Comparison of ENCODE assay signal across 8 cellular contexts in the genomic region with DNA sequence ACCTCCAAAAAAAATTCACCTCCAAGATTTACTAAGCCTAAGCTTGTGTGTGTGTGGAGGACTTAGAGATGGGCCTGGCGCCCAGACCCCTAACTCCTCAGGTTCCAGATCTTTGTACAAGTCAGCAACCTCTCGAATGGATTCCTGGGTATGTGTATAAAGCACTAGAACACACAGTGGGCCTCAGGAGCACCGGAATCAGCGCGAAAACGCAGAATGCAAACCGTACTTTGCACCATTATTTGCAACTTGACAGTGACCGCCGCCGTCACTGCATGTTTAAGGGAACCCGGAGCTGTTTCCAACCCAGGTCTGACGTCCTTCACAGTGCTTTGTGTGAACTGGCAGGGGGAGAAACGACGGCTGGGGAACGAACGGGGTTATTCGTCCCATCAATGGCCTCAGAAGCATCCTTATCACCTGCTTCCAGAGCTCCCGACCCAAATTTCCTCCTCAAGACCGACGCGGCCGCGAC. TPM values are rescaled to one million over a fixed set of nuclear protein-coding genes. Genes with fewer than 3 reads are reported as not detected.
DNase-seq lines count a peak whose midpoint lies in the region; ATAC-seq and TF ChIP-seq lines count a peak whose summit lies in the region.

No MANE protein-coding gene starts in this region.

- no peak for ATAC-seq in lung (ENCODE audit: insufficient read depth, low FRiP score)
- no peak for ATAC-seq in GM21737 (IDR thresholded peaks at IDR 0.05; ENCODE audit: unreplicated experiment)

- peaks cover 5% of the 10 kb centered on the region for H3K4me1 Mint-ChIP-seq in type B pancreatic cell (ENCODE audit: unreplicated experiment)

- peak overlapping the region; percentile 88 for H3K27ac Mint-ChIP-seq in type B pancreatic cell

- H3K36me3 ChIP-seq in lung (ENCODE audit: control insufficient read depth in 2 of 2, insufficient read depth in 2 of 2, low read length in 2 of 2) = peaks cover 5 to 24% of the 10 kb centered on the region in 2 donors

- no peaks in the 10 kb centered on the region for H3K27me3 ChIP-seq in lung (ENCODE audit: control insufficient read depth, insufficient read depth)

- peak overlapping the region; percentile 92 for H3K4me3 Mint-ChIP-seq in type B pancreatic cell

- H3K9me3 Mint-ChIP-seq in type B pancreatic cell = peaks cover 30% of the 10 kb centered on the region

- H3K4me3 ChIP-seq in lung = peak overlapping the region; percentile 94

- peaks cover 0 to 48% of the 10 kb centered on the region in 2 donors for H3K9me3 ChIP-seq in lung (ENCODE audit: control insufficient read depth in 2 of 2, insufficient read depth in 1 of 2, low read length in 1 of 2)

- H3K36me3 Mint-ChIP-seq in type B pancreatic cell = peaks cover 79% of the 10 kb centered on the region

- H3K27ac ChIP-seq in lung (ENCODE audit: low read depth in 1 of 2, low read length in 1 of 2) = peak overlapping the region; percentile 91

- peaks cover 4 to 14% of the 10 kb centered on the region in 2 donors for H3K4me1 ChIP-seq in lung (ENCODE audit: control insufficient read depth in 2 of 2, insufficient read depth in 2 of 2, low read length in 2 of 2)

- TF ChIP-seq CTCF in lung (IDR thresholded peaks at IDR 0.05; ENCODE audit: control extremely low read depth, extremely low read depth) (no peak), type B pancreatic cell (conservative IDR thresholded peaks at IDR 0.05) (no peak)

- WGBS in lung, 2 donors = 2 to 7% methylated on average over 23 of the region's 23 CpGs

- H3K27me3 Mint-ChIP-seq in type B pancreatic cell = no peaks in the 10 kb centered on the region

- DNase-seq in activated CD4-positive, CD25-positive, alpha-beta regulatory T cell treated with anti-CD3 and anti-CD28 coated beads, Interleukin-2, amount 50 U/mL, for 72 hours = peak; percentile 32
- DNase-seq in activated CD4-positive, CD25-positive, alpha-beta regulatory T cell (lab: John Stamatoyannopoulos, UW) = no peak
- DNase-seq in M059J (ENCODE audit: low read depth) = peak; percentile 32
- DNase-seq in cerebellum (ENCODE audit: low spot score) = peak; percentile 17
- no peak for DNase-seq in lung (ENCODE audit: low spot score)
- DNase-seq in type B pancreatic cell (ENCODE audit: extremely low spot score, unreplicated experiment) = no peak
- no peak for DNase-seq in Kasumi-1 (lab: John Stamatoyannopoulos, UW)

RNA-seq across cellular contexts. Expression of a gene that starts 0.7 kb away (rescaled TPM):
- 13.2 and 13.4 TPM in 2 replicates for total RNA-seq in M059J (2014; rRNA removed; shearing (Covaris generic))
- total RNA-seq in cerebellum (55.9 TPM), lung (10 to 100 TPM; 16.9 to 37.9 TPM), type B pancreatic cell (ENCODE audit: low replicate concordance) (28.1 and 39.1 TPM in 2 replicates)
- 1 to 10 TPM; 6.0 to 6.5 TPM for polyA plus RNA-seq in lung

RNA-seq across cellular contexts. Expression of a gene that starts 27.6 kb away (rescaled TPM):
- not detected in 2 replicates for total RNA-seq in M059J (2014; rRNA removed; shearing (Covaris generic))
- total RNA-seq in cerebellum = 0.45 TPM
- total RNA-seq in lung = 1 to 10 TPM; 1.2 to 1.3 TPM
- polyA plus RNA-seq in lung = 1 to 10 TPM in 1 of 2 donors, under 1 TPM in 1; 0.24 to 2.0 TPM
- total RNA-seq in type B pancreatic cell (ENCODE audit: low replicate concordance) = 1.0 and 2.5 TPM in 2 replicates

RNA-seq across cellular contexts. Expression of a gene that starts 31.9 kb away (rescaled TPM):
- total RNA-seq in M059J (2014; rRNA removed; shearing (Covaris generic)) = 1.2 TPM in 1 of 2 replicates, not detected in the other
- 0.36 TPM for total RNA-seq in cerebellum
- total RNA-seq in lung = 1 to 10 TPM; 1.1 to 1.7 TPM
- under 1 TPM; 0.30 to 0.63 TPM for polyA plus RNA-seq in lung
- total RNA-seq in type B pancreatic cell (ENCODE audit: low replicate concordance) = 0.95 and 1.9 TPM in 2 replicates

RNA-seq across cellular contexts. Expression of a gene that starts 54.4 kb away (rescaled TPM):
- 4.8 and 6.7 TPM in 2 replicates for total RNA-seq in M059J (2014; rRNA removed; shearing (Covaris generic))
- total RNA-seq in cerebellum (12.4 TPM), lung (1 to 10 TPM; 4.9 to 8.1 TPM), type B pancreatic cell (ENCODE audit: low replicate concordance) (10.2 and 10.4 TPM in 2 replicates)
- polyA plus RNA-seq in lung = 1 to 10 TPM; 2.5 to 2.7 TPM

RNA-seq across cellular contexts. Expression of a gene that starts 57.1 kb away (rescaled TPM):
- total RNA-seq in M059J (2014; rRNA removed; shearing (Covaris generic)) = 1.8 and 2.0 TPM in 2 replicates
- total RNA-seq in cerebellum = 19.3 TPM
- 10 to 100 TPM in 1 of 2 donors, 1 to 10 TPM in 1; 4.6 to 13.5 TPM for total RNA-seq in lung
- 1 to 10 TPM; 2.2 to 2.4 TPM for polyA plus RNA-seq in lung
- 12.0 and 13.1 TPM in 2 replicates for total RNA-seq in type B pancreatic cell (ENCODE audit: low replicate concordance)

Comparison
In these comparisons a context has a peak if more than half of its experiments do, and no peak if none do; other contexts are left out.
1. DNase-seq: peak in activated CD4-positive, CD25-positive, alpha-beta regulatory T cell treated with anti-CD3 and anti-CD28 coated beads, Interleukin-2, amount 50 U/mL, for 72 hours (single experiment), M059J (single experiment) and cerebellum (single experiment); none in activated CD4-positive, CD25-positive, alpha-beta regulatory T cell (0 of 4), lung (single experiment), type B pancreatic cell (single experiment) and Kasumi-1 (0 of 2).